2 cellular contexts compared by ENCODE assay signal in the genomic region with DNA sequence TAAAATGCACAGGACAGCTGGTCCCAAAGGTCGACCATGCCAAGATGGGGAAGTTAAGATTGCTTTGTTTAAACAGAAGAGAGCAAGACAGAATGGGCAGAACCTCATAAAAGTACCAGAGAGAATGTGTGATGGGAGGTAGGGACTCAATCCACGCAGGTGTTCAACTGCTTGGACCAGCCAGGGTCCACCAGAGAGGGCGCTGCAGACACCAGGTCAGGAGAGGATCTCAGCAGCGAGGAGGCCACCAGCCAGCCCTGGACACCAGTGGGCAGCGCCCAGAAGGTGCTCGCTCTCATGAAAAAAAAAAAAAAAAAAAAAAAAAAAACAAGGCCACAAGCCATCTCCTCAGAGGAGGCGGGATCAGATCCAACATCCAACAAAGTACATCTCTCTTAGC.
TF ChIP-seq lines count a peak whose summit lies in the region.

No MANE protein-coding gene starts in this region.

TF ChIP-seq in SK-N-SH, 30 proteins besides CTCF, POLR2A, EP300 and RAD21 (continued from another document):
- TF ChIP-seq TEAD4 (IDR thresholded peaks at IDR 0.05; ENCODE audit: borderline replicate concordance, insufficient read depth) = no peak
- no peak for TF ChIP-seq FOSL2 (IDR thresholded peaks at IDR 0.05; ENCODE audit: borderline replicate concordance, low read depth)
- TF ChIP-seq JUND (IDR thresholded peaks at IDR 0.05) = no peak
- TF ChIP-seq RFX5 (IDR thresholded peaks at IDR 0.05; ENCODE audit: low read length) = no peak
- TF ChIP-seq, protein P1, sequence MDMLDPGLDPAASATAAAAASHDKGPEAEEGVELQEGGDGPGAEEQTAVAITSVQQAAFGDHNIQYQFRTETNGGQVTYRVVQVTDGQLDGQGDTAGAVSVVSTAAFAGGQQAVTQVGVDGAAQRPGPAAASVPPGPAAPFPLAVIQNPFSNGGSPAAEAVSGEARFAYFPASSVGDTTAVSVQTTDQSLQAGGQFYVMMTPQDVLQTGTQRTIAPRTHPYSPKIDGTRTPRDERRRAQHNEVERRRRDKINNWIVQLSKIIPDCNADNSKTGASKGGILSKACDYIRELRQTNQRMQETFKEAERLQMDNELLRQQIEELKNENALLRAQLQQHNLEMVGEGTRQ (IDR thresholded peaks at IDR 0.05; ENCODE audit: borderline replicate concordance, low read depth, low read length) = no peak
- no peak for TF ChIP-seq NFIC (IDR thresholded peaks at IDR 0.05; ENCODE audit: borderline replicate concordance)
- no peak for TF ChIP-seq YY1 (IDR thresholded peaks at IDR 0.05; ENCODE audit: low read depth)
- TF ChIP-seq GABPA (IDR thresholded peaks at IDR 0.05; ENCODE audit: low read depth) = no peak
- no peak for TF ChIP-seq FOXM1 (IDR thresholded peaks at IDR 0.05; ENCODE audit: low read depth)
- TF ChIP-seq, protein P2, sequence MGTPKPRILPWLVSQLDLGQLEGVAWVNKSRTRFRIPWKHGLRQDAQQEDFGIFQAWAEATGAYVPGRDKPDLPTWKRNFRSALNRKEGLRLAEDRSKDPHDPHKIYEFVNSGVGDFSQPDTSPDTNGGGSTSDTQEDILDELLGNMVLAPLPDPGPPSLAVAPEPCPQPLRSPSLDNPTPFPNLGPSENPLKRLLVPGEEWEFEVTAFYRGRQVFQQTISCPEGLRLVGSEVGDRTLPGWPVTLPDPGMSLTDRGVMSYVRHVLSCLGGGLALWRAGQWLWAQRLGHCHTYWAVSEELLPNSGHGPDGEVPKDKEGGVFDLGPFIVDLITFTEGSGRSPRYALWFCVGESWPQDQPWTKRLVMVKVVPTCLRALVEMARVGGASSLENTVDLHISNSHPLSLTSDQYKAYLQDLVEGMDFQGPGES (IDR thresholded peaks at IDR 0.05; ENCODE audit: low read depth, low read length) = no peak
- no peak for TF ChIP-seq TCF12 (IDR thresholded peaks at IDR 0.05)
- no peak for TF ChIP-seq RCOR1 (IDR thresholded peaks at IDR 0.05; ENCODE audit: low read length)
- TF ChIP-seq GATA2 (CRISPR knock-in tag; IDR thresholded peaks at IDR 0.05) = no peak
- no peak for TF ChIP-seq ELF1 (IDR thresholded peaks at IDR 0.05)
- TF ChIP-seq SMC3 (IDR thresholded peaks at IDR 0.05; ENCODE audit: low read depth, low read length) = no peak

TF ChIP-seq in SK-N-SH treated with all-trans-retinoic acid at 6 μM for 48 hours, 23 proteins besides CTCF, POLR2A, EP300 and RAD21:
- TF ChIP-seq, protein P3, sequence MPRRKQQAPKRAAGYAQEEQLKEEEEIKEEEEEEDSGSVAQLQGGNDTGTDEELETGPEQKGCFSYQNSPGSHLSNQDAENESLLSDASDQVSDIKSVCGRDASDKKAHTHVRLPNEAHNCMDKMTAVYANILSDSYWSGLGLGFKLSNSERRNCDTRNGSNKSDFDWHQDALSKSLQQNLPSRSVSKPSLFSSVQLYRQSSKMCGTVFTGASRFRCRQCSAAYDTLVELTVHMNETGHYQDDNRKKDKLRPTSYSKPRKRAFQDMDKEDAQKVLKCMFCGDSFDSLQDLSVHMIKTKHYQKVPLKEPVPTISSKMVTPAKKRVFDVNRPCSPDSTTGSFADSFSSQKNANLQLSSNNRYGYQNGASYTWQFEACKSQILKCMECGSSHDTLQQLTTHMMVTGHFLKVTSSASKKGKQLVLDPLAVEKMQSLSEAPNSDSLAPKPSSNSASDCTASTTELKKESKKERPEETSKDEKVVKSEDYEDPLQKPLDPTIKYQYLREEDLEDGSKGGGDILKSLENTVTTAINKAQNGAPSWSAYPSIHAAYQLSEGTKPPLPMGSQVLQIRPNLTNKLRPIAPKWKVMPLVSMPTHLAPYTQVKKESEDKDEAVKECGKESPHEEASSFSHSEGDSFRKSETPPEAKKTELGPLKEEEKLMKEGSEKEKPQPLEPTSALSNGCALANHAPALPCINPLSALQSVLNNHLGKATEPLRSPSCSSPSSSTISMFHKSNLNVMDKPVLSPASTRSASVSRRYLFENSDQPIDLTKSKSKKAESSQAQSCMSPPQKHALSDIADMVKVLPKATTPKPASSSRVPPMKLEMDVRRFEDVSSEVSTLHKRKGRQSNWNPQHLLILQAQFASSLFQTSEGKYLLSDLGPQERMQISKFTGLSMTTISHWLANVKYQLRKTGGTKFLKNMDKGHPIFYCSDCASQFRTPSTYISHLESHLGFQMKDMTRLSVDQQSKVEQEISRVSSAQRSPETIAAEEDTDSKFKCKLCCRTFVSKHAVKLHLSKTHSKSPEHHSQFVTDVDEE (CRISPR knock-in tag; IDR thresholded peaks at IDR 0.05) = no peak
- TF ChIP-seq CSDC2 (CRISPR knock-in tag; IDR thresholded peaks at IDR 0.05) (no peak), SNAI2 (CRISPR knock-in tag; IDR thresholded peaks at IDR 0.05) (no peak), ZFP3 (CRISPR knock-in tag; IDR thresholded peaks at IDR 0.05) (no peak), BACH2 (CRISPR knock-in tag; IDR thresholded peaks at IDR 0.05; ENCODE audit: borderline replicate concordance) (no peak), ARNTL (CRISPR knock-in tag; IDR thresholded peaks at IDR 0.05; ENCODE audit: borderline replicate concordance, low read depth) (no peak), OSR1 (CRISPR knock-in tag; IDR thresholded peaks at IDR 0.05) (no peak), TCF4 (CRISPR knock-in tag; IDR thresholded peaks at IDR 0.05; ENCODE audit: borderline replicate concordance) (no peak), ZNF565 (CRISPR knock-in tag; conservative IDR thresholded peaks at IDR 0.05; ENCODE audit: low read depth) (no peak), ESRRG (CRISPR knock-in tag; IDR thresholded peaks at IDR 0.05) (no peak), ZC3H10 (CRISPR knock-in tag; IDR thresholded peaks at IDR 0.05) (no peak)
- TF ChIP-seq, protein P4, sequence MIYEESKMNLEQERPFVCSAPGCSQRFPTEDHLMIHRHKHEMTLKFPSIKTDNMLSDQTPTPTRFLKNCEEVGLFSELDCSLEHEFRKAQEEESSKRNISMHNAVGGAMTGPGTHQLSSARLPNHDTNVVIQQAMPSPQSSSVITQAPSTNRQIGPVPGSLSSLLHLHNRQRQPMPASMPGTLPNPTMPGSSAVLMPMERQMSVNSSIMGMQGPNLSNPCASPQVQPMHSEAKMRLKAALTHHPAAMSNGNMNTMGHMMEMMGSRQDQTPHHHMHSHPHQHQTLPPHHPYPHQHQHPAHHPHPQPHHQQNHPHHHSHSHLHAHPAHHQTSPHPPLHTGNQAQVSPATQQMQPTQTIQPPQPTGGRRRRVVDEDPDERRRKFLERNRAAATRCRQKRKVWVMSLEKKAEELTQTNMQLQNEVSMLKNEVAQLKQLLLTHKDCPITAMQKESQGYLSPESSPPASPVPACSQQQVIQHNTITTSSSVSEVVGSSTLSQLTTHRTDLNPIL (CRISPR knock-in tag; IDR thresholded peaks at IDR 0.05; ENCODE audit: low read depth) = no peak
